In the genomic region with DNA sequence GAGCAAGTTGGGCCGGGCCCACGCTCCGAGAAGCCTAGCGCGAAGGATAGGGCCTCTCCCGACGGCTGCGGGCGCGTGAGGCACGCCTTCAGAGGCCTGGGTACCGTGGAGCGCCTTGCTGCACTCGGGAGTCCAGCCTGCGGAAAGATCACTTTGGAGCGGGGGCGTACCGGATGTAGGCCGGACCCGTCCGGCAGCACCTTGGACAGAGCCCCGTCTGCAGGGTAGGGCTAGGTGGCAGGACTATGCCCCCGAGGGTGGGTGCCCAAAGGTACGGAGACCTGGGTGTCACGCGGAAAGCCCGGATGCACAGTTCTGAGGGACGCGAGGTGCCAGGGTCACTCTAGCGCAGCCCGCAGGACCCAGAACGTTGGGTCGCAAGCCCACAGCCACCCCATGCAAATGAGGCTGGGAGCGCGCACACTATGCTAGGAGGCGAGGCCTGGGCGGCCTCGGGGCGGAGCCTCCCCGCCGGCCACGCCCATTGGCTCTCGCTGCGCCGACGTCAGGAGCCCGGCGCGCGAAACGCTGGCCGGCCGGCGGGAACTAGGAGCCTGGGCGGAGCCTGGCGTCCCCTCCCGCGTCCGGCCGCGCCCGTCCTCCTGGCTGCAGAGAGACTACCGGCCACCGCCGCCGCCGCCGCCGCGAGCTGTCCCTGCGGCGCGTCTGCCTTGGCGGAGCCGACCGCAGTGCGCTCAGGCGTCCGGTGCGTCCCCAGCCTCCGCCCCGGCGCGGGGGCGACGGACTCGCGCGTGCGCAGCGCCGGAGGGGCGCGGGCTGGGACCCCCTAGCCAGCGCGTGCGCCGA, we compare ENCODE assay signal across 8 cellular contexts. TPM values are rescaled to one million over a fixed set of nuclear protein-coding genes. Genes with fewer than 3 reads are reported as not detected.
A peak's percentile ranks its signal among the peaks of the same experiment; 100 is the strongest.
DNase-seq lines count a peak whose midpoint lies in the region; ATAC-seq and TF ChIP-seq lines count a peak whose summit lies in the region.

A gene (plus strand): TSS at position 611 of the 807 bp plus-strand sequence. CDS start 327 bp downstream, outside the sequence.

- no peaks in the 10 kb centered on the region for H3K9me3 Mint-ChIP-seq in chondrocyte (ENCODE audit: low read depth)

- DNase-seq in AML-193 (lab: John Stamatoyannopoulos, UW) = peak; percentile 83 to 87
- peak; percentile 57 to 95 for DNase-seq in NCI-H446 (lab: John Stamatoyannopoulos, UW)
- DNase-seq in activated CD4-positive, alpha-beta T cell treated with anti-CD3 and anti-CD28 coated beads for 1 hour = peak; percentile 58
- no peak for DNase-seq in chondrocyte (ENCODE audit: low spot score)
- peak; percentile 85 for DNase-seq in kidney glomerular epithelial cell (lab: John Stamatoyannopoulos, UW)
- DNase-seq in stimulated activated CD4-positive, alpha-beta T cell treated with anti-CD3 and anti-CD28 coated beads, Interleukin-15, amount 100 ng/mL, for 24 hours = peak; percentile 89

- peak within 1 kb of the TSS; percentile 66 for H3K4me3 Mint-ChIP-seq in chondrocyte (ENCODE audit: unreplicated experiment)

- H3K27ac Mint-ChIP-seq in chondrocyte (ENCODE audit: unreplicated experiment) = no peak within 1 kb of the TSS

- no peaks in the 10 kb centered on the region for H3K36me3 Mint-ChIP-seq in chondrocyte (ENCODE audit: low read depth)

- peak; percentile 68 for ATAC-seq in GM19035 (IDR thresholded peaks at IDR 0.05; ENCODE audit: unreplicated experiment)
- ATAC-seq in HG03280 (IDR thresholded peaks at IDR 0.05; ENCODE audit: unreplicated experiment) = peak; percentile 80

- no peak for TF ChIP-seq CTCF in chondrocyte (IDR thresholded peaks at IDR 0.05)

- peaks cover 16% of the 10 kb centered on the region for H3K4me1 Mint-ChIP-seq in chondrocyte (ENCODE audit: low read depth)

- H3K27me3 Mint-ChIP-seq in chondrocyte (ENCODE audit: low read depth) = peaks cover 3% of the 10 kb centered on the region

RNA-seq across cellular contexts. Expression of the gene that starts here (rescaled TPM):
- total RNA-seq in chondrocyte = 8.2 to 15.9 TPM (median 9.5 TPM) in 3 replicates
